4 cellular contexts compared by ENCODE assay signal in genomic region chr1:16565324-16565723, GRCh38. TPM values are rescaled to one million over a fixed set of nuclear protein-coding genes. Genes with fewer than 3 reads are reported as not detected.
"Had no signal": no experiment of that assay in that cellular context is flagged by ENCODE, and none has a peak within 500 bp of the region (broad histone marks: within the 10 kb centered on the region; RNA-seq: fewer than 3 reads in every experiment).

No MANE protein-coding gene starts in this region.

RNA-seq across cellular contexts. Expression of gene RNU1-1, which starts 51.2 kb away (rescaled TPM):
- polyA plus RNA-seq: adipose tissue, adrenal gland, aorta, cardiac muscle cell had no signal
